In the genomic region with DNA sequence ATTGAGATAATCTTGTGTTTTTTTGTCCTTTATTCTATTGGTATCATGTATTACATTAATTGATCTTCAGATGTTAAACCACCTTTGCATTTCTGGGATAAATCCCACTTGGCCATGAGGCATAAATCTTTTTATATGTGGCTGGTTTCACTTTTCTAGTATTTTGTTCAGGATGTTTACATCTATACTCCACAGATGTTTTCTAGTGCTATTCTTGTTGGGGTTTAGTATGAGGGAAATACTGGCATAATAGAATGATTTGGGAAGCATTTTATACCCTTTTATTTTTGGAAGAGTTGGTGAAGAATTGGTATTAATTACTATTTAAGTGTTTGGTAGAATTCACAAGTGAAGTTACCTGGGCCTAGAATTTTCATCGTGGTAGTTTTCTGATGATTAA, we compare ENCODE assay signal across 29 cellular contexts.
"Had no signal": no experiment of that assay in that cellular context is flagged by ENCODE, and none has a peak within 500 bp of the region (broad histone marks: within the 10 kb centered on the region; RNA-seq: fewer than 3 reads in every experiment).

No MANE protein-coding gene starts in this region.

- H3K9me3 ChIP-seq: colonic mucosa, esophagus muscularis mucosa, esophagus squamous epithelium, gastrocnemius medialis had no signal

- H3K27ac Mint-ChIP-seq: dendritic cell treated with granulocyte-macrophage colony-stimulating factor and Interleukin-4, amounts not matched to agents 40 ng/mL and 50 ng/mL, for 4 days; effector memory CD8-positive, alpha-beta T cell; endodermal cell had no signal

- H3K4me1 ChIP-seq: colonic mucosa, esophagus muscularis mucosa, foreskin keratinocyte, gastrocnemius medialis, gastroesophageal sphincter, heart left ventricle, heart right ventricle had no signal

- DNase-seq: colonic mucosa; cortex of kidney; dermis blood vessel endothelial cell; effector CD4-positive, alpha-beta T cell; effector CD8-positive, alpha-beta T cell; effector memory CD4-positive, alpha-beta T cell; effector memory CD8-positive, alpha-beta T cell; endodermal cell; erythroblast; esophagus squamous epithelium; foreskin fibroblast; foreskin keratinocyte; foreskin melanocyte; gastrocnemius medialis; head of caudate nucleus; heart left ventricle; heart right ventricle had no signal

- H3K36me3 ChIP-seq: colonic mucosa, esophagus muscularis mucosa, esophagus squamous epithelium, gastrocnemius medialis, gastroesophageal sphincter, heart left ventricle, heart right ventricle had no signal

- FAIRE-seq: colon, endometrium, endothelial cell of umbilical vein, frontal cortex had no signal

- ATAC-seq: effector memory CD8-positive, alpha-beta T cell; esophagus mucosa; foreskin keratinocyte; gastrocnemius medialis; gastroesophageal sphincter; heart left ventricle; heart right ventricle had no signal

- H3K9me3 Mint-ChIP-seq: dendritic cell treated with granulocyte-macrophage colony-stimulating factor and Interleukin-4, amounts not matched to agents 40 ng/mL and 50 ng/mL, for 4 days; effector memory CD8-positive, alpha-beta T cell; endodermal cell had no signal

- H3K4me1 Mint-ChIP-seq: endodermal cell had no signal

- H3K27ac ChIP-seq: colonic mucosa, coronary artery, dorsolateral prefrontal cortex, epithelial cell of prostate, esophagus muscularis mucosa, esophagus squamous epithelium, foreskin keratinocyte, gastrocnemius medialis, gastroesophageal sphincter, heart left ventricle, heart right ventricle, hepatocyte had no signal

- H3K27me3 Mint-ChIP-seq: dendritic cell treated with granulocyte-macrophage colony-stimulating factor and Interleukin-4, amounts not matched to agents 40 ng/mL and 50 ng/mL, for 4 days had no signal

- H3K4me3 ChIP-seq: colonic mucosa, coronary artery, dorsolateral prefrontal cortex, esophagus muscularis mucosa, esophagus squamous epithelium, gastrocnemius medialis, gastroesophageal sphincter, heart left ventricle, heart right ventricle, hepatocyte had no signal

- H3K4me3 Mint-ChIP-seq: dendritic cell treated with granulocyte-macrophage colony-stimulating factor and Interleukin-4, amounts not matched to agents 40 ng/mL and 50 ng/mL, for 4 days; effector memory CD8-positive, alpha-beta T cell; endodermal cell had no signal
